Comparison of ENCODE assay signal across 8 cellular contexts in the genomic region with DNA sequence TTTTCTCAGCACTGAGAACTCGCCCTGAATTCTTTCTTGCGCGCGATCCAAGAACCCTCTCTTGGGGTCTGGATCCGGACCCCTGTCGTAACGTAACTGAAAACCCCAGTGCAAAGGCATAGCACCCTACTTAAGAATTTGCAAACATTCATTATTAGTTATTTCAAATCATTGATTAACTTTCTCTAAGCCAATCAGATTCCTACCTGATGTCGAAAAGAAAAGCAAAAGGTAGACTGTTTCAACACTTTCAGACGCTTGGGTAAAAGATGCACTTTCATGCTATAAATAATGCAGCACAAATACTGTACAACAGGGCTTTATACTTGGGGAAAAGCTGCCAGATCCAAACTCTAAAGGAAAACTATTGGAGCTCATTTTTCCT. TPM values are rescaled to one million over a fixed set of nuclear protein-coding genes. Genes with fewer than 3 reads are reported as not detected.
DNase-seq lines count a peak whose midpoint lies in the region; ATAC-seq and TF ChIP-seq lines count a peak whose summit lies in the region.

No MANE protein-coding gene starts in this region.

- intact Hi-C loops in left ventricle myocardium inferior (cut with micrococcal nuclease) (no loop called here), left ventricle myocardium superior (cut with micrococcal nuclease) (no loop called here), vagina (cut with DNase I) (no loop called here)

- H3K27me3 ChIP-seq in left ventricle myocardium inferior (ENCODE audit: low read depth) (no peaks in the 10 kb centered on the region), mucosa of rectum (ENCODE audit: control insufficient read depth in 2 of 2, insufficient read depth in 2 of 2, low read length in 2 of 2) (no peaks in the 10 kb centered on the region), vagina (no peaks in the 10 kb centered on the region)

- H3K27ac ChIP-seq in left ventricle myocardium inferior (replicated peaks): peak overlapping the region; percentile 76
- peak overlapping the region; percentile 85 for H3K27ac ChIP-seq in caudate nucleus (ENCODE audit: low read depth, low read length)
- no peak overlapping the region for H3K27ac ChIP-seq in mucosa of rectum (ENCODE audit: low read depth in 2 of 2, low read length in 2 of 2)
- H3K27ac ChIP-seq in vagina: peak overlapping the region; percentile 58

- ATAC-seq in left ventricle myocardium superior: no peak

- H3K4me1 ChIP-seq in left ventricle myocardium inferior (peaks cover 24% of the 10 kb centered on the region), mucosa of rectum (ENCODE audit: control insufficient read depth in 2 of 2, insufficient read depth in 2 of 2, low read length in 2 of 2) (peaks cover 0 to 3% of the 10 kb centered on the region in 2 donors), vagina (peaks cover 16% of the 10 kb centered on the region)

- no peak for DNase-seq in left ventricle myocardium inferior
- no peak for DNase-seq in left ventricle myocardium superior
- peak in 1 of 61 donors; percentile 1 for DNase-seq in caudate nucleus (lab: John Stamatoyannopoulos, UW)
- no peak for DNase-seq in vagina (ENCODE audit: extremely low spot score in 2 of 2)
- DNase-seq in erythroblast (lab: John Stamatoyannopoulos, UW): no peak
- DNase-seq in retina: no peak
- DNase-seq in NCI-H187 treated with DMSO at 0.1 percent for 48 hours (lab: John Stamatoyannopoulos, UW): no peak

- TF ChIP-seq POLR2A in vagina (IDR thresholded peaks at IDR 0.05) (no peak), erythroblast (IDR thresholded peaks at IDR 0.05; ENCODE audit: low read length) (no peak)

- H3K9me3 ChIP-seq in left ventricle myocardium inferior (replicated peaks) (no peaks in the 10 kb centered on the region), mucosa of rectum (ENCODE audit: control insufficient read depth in 2 of 2, low read length in 2 of 2) (no peaks in the 10 kb centered on the region), vagina (no peaks in the 10 kb centered on the region)

- H3K36me3 ChIP-seq in left ventricle myocardium inferior (no peaks in the 10 kb centered on the region), mucosa of rectum (ENCODE audit: control insufficient read depth in 2 of 2, insufficient read depth in 2 of 2, low read length in 2 of 2) (no peaks in the 10 kb centered on the region), vagina (no peaks in the 10 kb centered on the region)

- H3K4me3 ChIP-seq in left ventricle myocardium inferior: peak overlapping the region; percentile 90
- peak overlapping the region; percentile 78 to 99 for H3K4me3 ChIP-seq in mucosa of rectum (ENCODE audit: low read length in 2 of 2)
- peak overlapping the region; percentile 21 to 87 for H3K4me3 ChIP-seq in vagina

- no peak for TF ChIP-seq CTCF in left ventricle myocardium inferior (IDR thresholded peaks at IDR 0.05; ENCODE audit: borderline replicate concordance)
- no peak for TF ChIP-seq CTCF in vagina (IDR thresholded peaks at IDR 0.05)

- peak overlapping the region; percentile 56 to 62 for H3K9ac ChIP-seq in mucosa of rectum (ENCODE audit: low read depth in 1 of 2, low read length in 2 of 2)

RNA-seq across cellular contexts. Expression of a gene that starts 0.8 kb away (rescaled TPM):
- total RNA-seq in left ventricle myocardium inferior (10.4 TPM), left ventricle myocardium superior (5.1 TPM), vagina (47.1 TPM)

Comparison
In these comparisons a context has a peak if more than half of its experiments do, and no peak if none do; other contexts are left out.
1. H3K27ac ChIP-seq: peak in left ventricle myocardium inferior (single experiment), caudate nucleus (single experiment) and vagina (single experiment); none in mucosa of rectum (0 of 2).
2. Peak in every context shown above with its lines, with median percentiles within 50 percentile points of each other: H3K4me3 ChIP-seq.